Comparison of ENCODE assay signal across 9 cellular contexts in the genomic region with DNA sequence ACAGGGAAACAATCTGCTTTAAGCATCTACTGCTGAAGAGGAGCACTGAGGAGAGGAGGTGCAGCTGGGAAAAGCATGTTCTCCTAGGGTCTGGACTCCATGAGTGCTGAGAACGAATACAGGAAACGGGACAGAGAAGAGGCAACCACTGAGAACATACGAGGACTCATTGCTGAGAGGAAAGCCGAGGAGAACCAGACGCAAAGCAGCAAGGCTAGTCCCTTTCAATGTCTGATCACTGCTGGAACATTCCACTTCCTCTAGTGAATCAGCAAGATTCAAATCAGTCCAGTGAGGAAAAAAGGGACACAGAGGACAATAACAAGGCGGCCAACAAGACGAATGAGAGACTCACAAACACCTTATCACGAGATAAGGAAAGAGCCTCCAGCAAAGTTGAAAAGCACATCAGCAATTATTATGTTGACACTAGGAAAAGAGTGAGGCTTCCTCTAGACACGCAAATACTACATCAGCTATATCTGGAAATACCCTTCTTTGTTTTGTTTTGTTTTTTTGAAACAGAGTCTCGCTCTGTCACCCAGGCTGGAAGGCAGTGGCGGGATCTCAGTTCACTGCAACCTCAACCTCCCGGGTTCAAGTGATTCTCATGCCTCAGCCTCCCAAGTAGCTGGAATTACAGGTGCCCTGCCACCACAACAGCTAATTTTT. TPM values are rescaled to one million over a fixed set of nuclear protein-coding genes. Genes with fewer than 3 reads are reported as not detected.
DNase-seq lines count a peak whose midpoint lies in the region; ATAC-seq and TF ChIP-seq lines count a peak whose summit lies in the region.
"Had no signal": no experiment of that assay in that cellular context is flagged by ENCODE, and none has a peak within 500 bp of the region (broad histone marks: within the 10 kb centered on the region; RNA-seq: fewer than 3 reads in every experiment).

No MANE protein-coding gene starts in this region.

- no peaks in the 10 kb centered on the region for H3K27me3 Mint-ChIP-seq in activated CD4-positive, alpha-beta T cell treated with anti-CD3 and anti-CD28 coated beads, Interleukin-2, amount 10 ng/mL, durations not matched to agents 7 days and 5 days

- H3K4me3 ChIP-seq in ascending aorta = peak overlapping the region in 1 of 2 donors; percentile 14
- H3K4me3 ChIP-seq in thoracic aorta = peak overlapping the region; percentile 18

- DNase-seq in activated CD4-positive, alpha-beta T cell treated with anti-CD3 and anti-CD28 coated beads, Interleukin-2, amount 10 ng/mL, durations not matched to agents 7 days and 5 days = no peak
- DNase-seq in activated CD4-positive, alpha-beta T cell treated with anti-CD3 and anti-CD28 coated beads for 4 hours = no peak
- no peak for DNase-seq in ascending aorta (ENCODE audit: low spot score in 2 of 2)
- DNase-seq in thoracic aorta (ENCODE audit: low spot score) = no peak
- DNase-seq in NCI-H526 (lab: John Stamatoyannopoulos, UW) = no peak
- DNase-seq in SKM-1 (lab: John Stamatoyannopoulos, UW; ENCODE audit: unreplicated experiment) = no peak
- DNase-seq: retina had no signal

- peaks cover 17% of the 10 kb centered on the region for H3K4me1 Mint-ChIP-seq in activated CD4-positive, alpha-beta T cell treated with anti-CD3 and anti-CD28 coated beads, Interleukin-2, amount 10 ng/mL, durations not matched to agents 7 days and 5 days

- no peaks in the 10 kb centered on the region for H3K9me3 Mint-ChIP-seq in activated CD4-positive, alpha-beta T cell treated with anti-CD3 and anti-CD28 coated beads, Interleukin-2, amount 10 ng/mL, durations not matched to agents 7 days and 5 days

- peak overlapping the region; percentile 83 for H3K27ac Mint-ChIP-seq in activated CD4-positive, alpha-beta T cell treated with anti-CD3 and anti-CD28 coated beads, Interleukin-2, amount 10 ng/mL, durations not matched to agents 7 days and 5 days

- no peaks in the 10 kb centered on the region for H3K27me3 ChIP-seq in ascending aorta
- H3K27me3 ChIP-seq in layer of hippocampus (ENCODE audit: control insufficient read depth, insufficient read depth, low read length) = no peaks in the 10 kb centered on the region
- H3K27me3 ChIP-seq in thoracic aorta (replicated peaks; ENCODE audit: insufficient read depth) = no peaks in the 10 kb centered on the region

- peak; percentile 41 for ATAC-seq in thoracic aorta (ENCODE audit: insufficient number of reproducible peaks, low FRiP score, low read depth)
- ATAC-seq in HG03469 (IDR thresholded peaks at IDR 0.05; ENCODE audit: unreplicated experiment) = no peak

- TF ChIP-seq CTCF in ascending aorta (IDR thresholded peaks at IDR 0.05) = no peak
- no peak for TF ChIP-seq CTCF in thoracic aorta (IDR thresholded peaks at IDR 0.05)

- CTCF ChIA-PET in activated CD4-positive, alpha-beta T cell treated with anti-CD3 and anti-CD28 coated beads, Interleukin-2, amount 10 ng/mL, durations not matched to agents 7 days and 5 days (lab: Charles Lee) = no interaction called here

- H3K9me3 ChIP-seq in ascending aorta = no peaks in the 10 kb centered on the region
- H3K9me3 ChIP-seq in thoracic aorta = no peaks in the 10 kb centered on the region

- peak overlapping the region; percentile 64 to 70 for H3K27ac ChIP-seq in ascending aorta
- peak overlapping the region; percentile 60 for H3K27ac ChIP-seq in layer of hippocampus (ENCODE audit: low read depth, low read length)
- H3K27ac ChIP-seq in thoracic aorta = peak overlapping the region; percentile 66 to 67

- POLR2A ChIA-PET in activated CD4-positive, alpha-beta T cell treated with anti-CD3 and anti-CD28 coated beads, Interleukin-2, amount 10 ng/mL, durations not matched to agents 7 days and 5 days (lab: Charles Lee) = no interaction called here

- H3K36me3 Mint-ChIP-seq in activated CD4-positive, alpha-beta T cell treated with anti-CD3 and anti-CD28 coated beads, Interleukin-2, amount 10 ng/mL, durations not matched to agents 7 days and 5 days (ENCODE audit: low read depth) = peaks cover 60% of the 10 kb centered on the region

- H3K4me1 ChIP-seq in ascending aorta (peaks cover 0 to 7% of the 10 kb centered on the region in 2 donors), thoracic aorta (ENCODE audit: control insufficient read depth in 1 of 2, low read depth in 2 of 2) (peaks cover 12 to 17% of the 10 kb centered on the region in 2 donors)

- H3K4me3 Mint-ChIP-seq in activated CD4-positive, alpha-beta T cell treated with anti-CD3 and anti-CD28 coated beads, Interleukin-2, amount 10 ng/mL, durations not matched to agents 7 days and 5 days = no peak overlapping the region

- H3K36me3 ChIP-seq in ascending aorta (peaks cover 48 to 70% of the 10 kb centered on the region in 2 donors), thoracic aorta (peaks cover 31% of the 10 kb centered on the region)

- intact Hi-C loops in ascending aorta (cut with DNase I) = no loop called here

RNA-seq across cellular contexts. Expression of a gene that starts 41.6 kb away (rescaled TPM):
- total RNA-seq in activated CD4-positive, alpha-beta T cell treated with anti-CD3 and anti-CD28 coated beads, Interleukin-2, amount 10 ng/mL, durations not matched to agents 7 days and 5 days = 10 to 100 TPM; 62.5 to 66.2 TPM
- total RNA-seq in ascending aorta (67.2 TPM), thoracic aorta (100 to 1,000 TPM in 1 of 2 donors, 10 to 100 TPM in 1; 81.0 to 117 TPM)

RNA-seq across cellular contexts. Expression of a gene that starts 41.7 kb away (rescaled TPM):
- 1 to 10 TPM; 6.8 to 7.6 TPM for total RNA-seq in activated CD4-positive, alpha-beta T cell treated with anti-CD3 and anti-CD28 coated beads, Interleukin-2, amount 10 ng/mL, durations not matched to agents 7 days and 5 days
- total RNA-seq in ascending aorta (17.7 TPM), thoracic aorta (10 to 100 TPM; 28.5 to 29.8 TPM)
